ENCODE assay signal across 35 cellular contexts in genomic region chr11:93187290-93187689, GRCh38.
"Had no signal": no experiment of that assay in that cellular context is flagged by ENCODE, and none has a peak within 500 bp of the region (broad histone marks: within the 10 kb centered on the region; RNA-seq: fewer than 3 reads in every experiment).

No MANE protein-coding gene starts in this region.

- H3K27me3 ChIP-seq: MG63 had no signal

- DNase-seq: Karpas-422, Kasumi-1, MG63, MM.1S, MV-4-11, NCI-H1048, NCI-H1092, NCI-H1092 treated with DMSO at 0.1 percent for 48 hours, NCI-H1105, NCI-H1105 treated with DMSO at 0.1 percent for 48 hours, NCI-H1417, NCI-H1417 treated with DMSO at 0.1 percent for 48 hours, NCI-H1436, NCI-H1436 treated with DMSO at 0.1 percent for 48 hours, NCI-H146, NCI-H1694, NCI-H1694 treated with DMSO at 0.1 percent for 48 hours, NCI-H187, NCI-H187 treated with DMSO at 0.1 percent for 48 hours, NCI-H1930, NCI-H2029, NCI-H2029 treated with DMSO at 0.1 percent for 48 hours, NCI-H2081, NCI-H2081 treated with DMSO at 0.1 percent for 48 hours, NCI-H2107, NCI-H2171, NCI-H2171 treated with DMSO at 0.1 percent for 48 hours, NCI-H2227 treated with DMSO at 0.1 percent for 48 hours, NCI-H226, NCI-H345, NCI-H446, NCI-H446 treated with DMSO at 0.1 percent for 48 hours, NCI-H510A, NCI-H510A treated with DMSO at 0.1 percent for 48 hours, NCI-H524 had no signal

- H3K9me3 ChIP-seq: MG63 had no signal

- H3K4me3 ChIP-seq: MG63 had no signal
